Comparison of ENCODE assay signal across 1 cellular context in genomic region chr15:56099311-56099710, GRCh38.
TF ChIP-seq lines count a peak whose summit lies in the region.

No MANE protein-coding gene starts in this region.

TF ChIP-seq in GM23338, 12 proteins besides CTCF, POLR2A, EP300 and RAD21 (continued from another document):
- TF ChIP-seq REST (IDR thresholded peaks at IDR 0.05; ENCODE audit: unreplicated experiment) (no peak), EZH2 (IDR thresholded peaks at IDR 0.05; ENCODE audit: low read depth, unreplicated experiment) (no peak), NANOG (IDR thresholded peaks at IDR 0.05; ENCODE audit: borderline replicate concordance) (no peak)
